In genomic region chr18:61322265-61322873, GRCh38 we compare ENCODE assay signal across 8 cellular contexts. TPM values are rescaled to one million over a fixed set of nuclear protein-coding genes. Genes with fewer than 3 reads are reported as not detected.
DNase-seq lines count a peak whose midpoint lies in the region; ATAC-seq and TF ChIP-seq lines count a peak whose summit lies in the region.

No MANE protein-coding gene starts in this region.

- 17 to 19% methylated on average over 9 of the region's 9 CpGs for WGBS in heart right ventricle, 2 donors

- no peaks in the 10 kb centered on the region for H3K4me1 ChIP-seq in heart right ventricle
- H3K4me1 ChIP-seq in gastrocnemius medialis = no peaks in the 10 kb centered on the region

- no peaks in the 10 kb centered on the region for H3K36me3 Mint-ChIP-seq in activated T-helper 17 cell treated with anti-CD3 and anti-CD28 coated beads, Interleukin-2, amount 50 U/mL, for 72 hours (ENCODE audit: low read depth)

- in situ Hi-C loops in gastrocnemius medialis (cut with MboI; ENCODE audit: low sequenced_read_pairs in 4 of 4) = no loop called here

- H3K27ac ChIP-seq in heart right ventricle (no peak overlapping the region), gastrocnemius medialis (no peak overlapping the region)

- intact Hi-C loops in heart right ventricle (cut with DNase I) (loop anchor here (5.0 to 10.0 kb wide), 5 partner anchors 172 to 812 kb away; no protein-coding TSS in a partner anchor), gastrocnemius medialis (cut with DNase I; ENCODE audit: low total_unique reads) (no loop called here)

- peak; percentile 86 for ATAC-seq in HG03108 (IDR thresholded peaks at IDR 0.05; ENCODE audit: unreplicated experiment)
- ATAC-seq in activated T-helper 17 cell treated with anti-CD3 and anti-CD28 coated beads, Interleukin-2, amount 50 U/mL, for 72 hours (replicated peaks) = peak; percentile 56
- peak in 6 of 8 donors; percentile 62 to 90 (median 72) for ATAC-seq in heart right ventricle
- peak; percentile 21 to 60 for ATAC-seq in gastrocnemius medialis

- no peaks in the 10 kb centered on the region for H3K4me1 Mint-ChIP-seq in activated T-helper 17 cell treated with anti-CD3 and anti-CD28 coated beads, Interleukin-2, amount 50 U/mL, for 72 hours

- H3K9me3 ChIP-seq in heart right ventricle = peaks cover 0 to 4% (median 0%) of the 10 kb centered on the region in 11 donors
- H3K9me3 ChIP-seq in gastrocnemius medialis = no peaks in the 10 kb centered on the region

- DNase-seq in DMS 273 (lab: John Stamatoyannopoulos, UW; ENCODE audit: unreplicated experiment) = peak; percentile 87
- DNase-seq in GM19240 (ENCODE audit: insufficient read length, low spot score) = peak; percentile 58
- DNase-seq in NCI-H446 (lab: John Stamatoyannopoulos, UW) = peak; percentile 19 to 71
- peak; percentile 41 to 58 for DNase-seq in heart right ventricle
- no peak for DNase-seq in gastrocnemius medialis
- DNase-seq in central memory CD4-positive, alpha-beta T cell = no peak

- H3K27me3 Mint-ChIP-seq in activated T-helper 17 cell treated with anti-CD3 and anti-CD28 coated beads, Interleukin-2, amount 50 U/mL, for 72 hours = peaks cover 4% of the 10 kb centered on the region

- H3K9me3 Mint-ChIP-seq in activated T-helper 17 cell treated with anti-CD3 and anti-CD28 coated beads, Interleukin-2, amount 50 U/mL, for 72 hours = peaks cover 8% of the 10 kb centered on the region

- no peak overlapping the region for H3K4me3 ChIP-seq in heart right ventricle
- no peak overlapping the region for H3K4me3 ChIP-seq in gastrocnemius medialis

- peak; percentile 29 to 77 (median 72) for TF ChIP-seq CTCF in heart right ventricle (IDR thresholded peaks at IDR 0.05)
- TF ChIP-seq CTCF in gastrocnemius medialis (IDR thresholded peaks at IDR 0.05 in 4 of 5, conservative IDR thresholded peaks at IDR 0.05 in 1 of 5) = peak in 1 of 5 experiments; percentile 50

- H3K27ac Mint-ChIP-seq in activated T-helper 17 cell treated with anti-CD3 and anti-CD28 coated beads, Interleukin-2, amount 50 U/mL, for 72 hours = no peak overlapping the region

- H3K36me3 ChIP-seq in heart right ventricle (no peaks in the 10 kb centered on the region), gastrocnemius medialis (no peaks in the 10 kb centered on the region)

- H3K27me3 ChIP-seq in heart right ventricle (peaks cover 0 to 4% (median 0%) of the 10 kb centered on the region in 7 donors), gastrocnemius medialis (no peaks in the 10 kb centered on the region)

- TF ChIP-seq POLR2A in gastrocnemius medialis (IDR thresholded peaks at IDR 0.05) = no peak

- no peak overlapping the region for H3K4me3 Mint-ChIP-seq in activated T-helper 17 cell treated with anti-CD3 and anti-CD28 coated beads, Interleukin-2, amount 50 U/mL, for 72 hours

RNA-seq across cellular contexts. Expression of gene CDH20, which starts 10.9 kb away (rescaled TPM):
- under 1 TPM in 1 of 2 donors, not detected in 1; 0.40 TPM for total RNA-seq in activated T-helper 17 cell treated with anti-CD3 and anti-CD28 coated beads, Interleukin-2, amount 50 U/mL, for 72 hours
- total RNA-seq in heart right ventricle = under 1 TPM in 3 of 10 donors, not detected in 7; 0.08 to 0.39 (median 0.08) TPM
- under 1 TPM in 1 of 2 donors, not detected in 1; 0.07 TPM for polyA plus RNA-seq in heart right ventricle
- 10 to 100 TPM in 1 of 4 donors, 1 to 10 TPM in 2, under 1 TPM in 1; 0.51 to 19.6 (median 3.9) TPM for total RNA-seq in gastrocnemius medialis

Comparison
In these comparisons a context has a peak if more than half of its experiments do, and no peak if none do; other contexts are left out.
1. DNase-seq: peak in DMS 273 (single experiment), GM19240 (single experiment), NCI-H446 (2 of 2) and heart right ventricle (2 of 2); none in gastrocnemius medialis (0 of 2) and central memory CD4-positive, alpha-beta T cell (single experiment).
2. Peak in every context shown above with its lines, with median percentiles within 50 percentile points of each other: ATAC-seq.